In the genomic region with DNA sequence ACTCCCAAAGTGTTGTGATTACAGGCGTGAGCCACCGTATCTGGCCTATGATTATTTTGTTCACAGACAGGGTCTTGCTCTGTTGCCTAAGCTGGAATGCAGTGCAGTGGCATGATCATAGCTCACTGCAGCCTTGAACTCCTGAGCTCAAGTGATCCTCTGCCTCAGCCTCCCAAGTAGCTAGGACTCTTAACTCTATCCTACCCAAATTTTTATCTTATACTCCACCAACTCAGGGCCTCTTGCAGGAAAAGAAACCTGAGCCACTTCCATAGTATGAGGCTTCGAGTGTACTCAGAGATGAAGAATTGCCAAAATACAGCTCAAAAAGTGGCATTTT, we compare ENCODE assay signal across 7 cellular contexts. TPM values are rescaled to one million over a fixed set of nuclear protein-coding genes. Genes with fewer than 3 reads are reported as not detected.
DNase-seq lines count a peak whose midpoint lies in the region; ATAC-seq and FAIRE-seq lines count a peak whose summit lies in the region.

No MANE protein-coding gene starts in this region.

- H3K9me3 Mint-ChIP-seq in activated T-helper 1 cell treated with anti-CD3 and anti-CD28 coated beads, Interleukin-12 subunit alpha, Interleukin-12 subunit beta, Interleukin-2, Interleukin-4 antibody, amounts not matched to agents 30 ng/mL and 10 ng/mL and 1 ng/mL, durations not matched to agents 14 hours and 24 hours and 36 hours, result no peaks in the 10 kb centered on the region
- H3K9me3 Mint-ChIP-seq in stimulated activated memory B cell treated with anti-CD40 and anti-IgM and Interleukin-4, amounts not matched to agents 10 μg/mL and 1 μg/mL and 100 μg/mL, for 72 hours, result no peaks in the 10 kb centered on the region

- peak overlapping the region; percentile 88 for H3K27ac Mint-ChIP-seq in activated T-helper 1 cell treated with anti-CD3 and anti-CD28 coated beads, Interleukin-12 subunit alpha, Interleukin-12 subunit beta, Interleukin-2, Interleukin-4 antibody, amounts not matched to agents 30 ng/mL and 10 ng/mL and 1 ng/mL, durations not matched to agents 14 hours and 24 hours and 36 hours
- peak overlapping the region; percentile 99 for H3K27ac Mint-ChIP-seq in stimulated activated memory B cell treated with anti-CD40 and anti-IgM and Interleukin-4, amounts not matched to agents 10 μg/mL and 1 μg/mL and 100 μg/mL, for 72 hours

- H3K9me3 ChIP-seq in HUES6 (ENCODE audit: control insufficient read depth, insufficient read depth, low read depth, low read length) (no peaks in the 10 kb centered on the region), iPS-15b (ENCODE audit: control insufficient read depth, insufficient read depth, low read length) (no peaks in the 10 kb centered on the region)

- no peak overlapping the region for H3K27ac ChIP-seq in HUES6 (ENCODE audit: low read depth, low read length)

- intact Hi-C loops in activated T-helper 1 cell treated with anti-CD3 and anti-CD28 coated beads, Interleukin-12 subunit alpha, Interleukin-12 subunit beta, Interleukin-2, Interleukin-4 antibody, amounts not matched to agents 30 ng/mL and 10 ng/mL and 1 ng/mL, durations not matched to agents 14 hours and 24 hours and 36 hours (cut with micrococcal nuclease), result loop anchor here (2.0 to 10.0 kb wide), 5 partner anchors 54 to 1055 kb away; partner anchors contain the start of genes ALKBH2, ANAPC7, ANKRD13A and FICD

- ATAC-seq in stimulated activated memory B cell treated with anti-CD40 and anti-IgM and Interleukin-4, amounts not matched to agents 10 μg/mL and 1 μg/mL and 100 μg/mL, for 72 hours, result no peak
- ATAC-seq in HG02981 (IDR thresholded peaks at IDR 0.05; ENCODE audit: unreplicated experiment) (no peak), GM18502 (IDR thresholded peaks at IDR 0.05; ENCODE audit: poor library complexity, unreplicated experiment) (no peak)

- H3K27me3 ChIP-seq in HUES6 (ENCODE audit: control insufficient read depth, insufficient read depth, low read length) (no peaks in the 10 kb centered on the region), iPS-15b (ENCODE audit: control insufficient read depth, insufficient read depth, low read length) (no peaks in the 10 kb centered on the region)

- peaks cover 14% of the 10 kb centered on the region for H3K36me3 Mint-ChIP-seq in activated T-helper 1 cell treated with anti-CD3 and anti-CD28 coated beads, Interleukin-12 subunit alpha, Interleukin-12 subunit beta, Interleukin-2, Interleukin-4 antibody, amounts not matched to agents 30 ng/mL and 10 ng/mL and 1 ng/mL, durations not matched to agents 14 hours and 24 hours and 36 hours (ENCODE audit: low read depth)
- peaks cover 51% of the 10 kb centered on the region for H3K36me3 Mint-ChIP-seq in stimulated activated memory B cell treated with anti-CD40 and anti-IgM and Interleukin-4, amounts not matched to agents 10 μg/mL and 1 μg/mL and 100 μg/mL, for 72 hours

- H3K4me3 Mint-ChIP-seq in activated T-helper 1 cell treated with anti-CD3 and anti-CD28 coated beads, Interleukin-12 subunit alpha, Interleukin-12 subunit beta, Interleukin-2, Interleukin-4 antibody, amounts not matched to agents 30 ng/mL and 10 ng/mL and 1 ng/mL, durations not matched to agents 14 hours and 24 hours and 36 hours, result peak overlapping the region; percentile 91
- H3K4me3 Mint-ChIP-seq in stimulated activated memory B cell treated with anti-CD40 and anti-IgM and Interleukin-4, amounts not matched to agents 10 μg/mL and 1 μg/mL and 100 μg/mL, for 72 hours, result peak overlapping the region; percentile 97

- no peak for DNase-seq in activated T-helper 1 cell treated with anti-CD3 and anti-CD28 coated beads, Interleukin-12 subunit alpha, Interleukin-12 subunit beta, Interleukin-2, Interleukin-4 antibody, amounts not matched to agents 30 ng/mL and 10 ng/mL and 1 ng/mL, durations not matched to agents 14 hours and 24 hours and 36 hours (ENCODE audit: low spot score)
- DNase-seq in urothelium cell line (ENCODE audit: low spot score), result no peak

- H3K36me3 ChIP-seq in HUES6 (ENCODE audit: control insufficient read depth, insufficient read depth, low read length), result peaks cover 62% of the 10 kb centered on the region
- peaks cover under 1% of the 10 kb centered on the region for H3K36me3 ChIP-seq in iPS-15b (ENCODE audit: control insufficient read depth, insufficient read depth, low read length)

- no peaks in the 10 kb centered on the region for H3K27me3 Mint-ChIP-seq in activated T-helper 1 cell treated with anti-CD3 and anti-CD28 coated beads, Interleukin-12 subunit alpha, Interleukin-12 subunit beta, Interleukin-2, Interleukin-4 antibody, amounts not matched to agents 30 ng/mL and 10 ng/mL and 1 ng/mL, durations not matched to agents 14 hours and 24 hours and 36 hours (ENCODE audit: insufficient read depth)
- H3K27me3 Mint-ChIP-seq in stimulated activated memory B cell treated with anti-CD40 and anti-IgM and Interleukin-4, amounts not matched to agents 10 μg/mL and 1 μg/mL and 100 μg/mL, for 72 hours, result no peaks in the 10 kb centered on the region

- H3K4me3 ChIP-seq in HUES6 (ENCODE audit: low read depth, low read length) (peak overlapping the region; percentile 74), iPS-15b (ENCODE audit: low read depth, low read length) (peak overlapping the region; percentile 82)

- H3K9ac ChIP-seq in HUES6 (ENCODE audit: low read length), result no peak overlapping the region
- H3K9ac ChIP-seq in iPS-15b (ENCODE audit: low read depth, low read length), result no peak overlapping the region

- H3K4me1 Mint-ChIP-seq in activated T-helper 1 cell treated with anti-CD3 and anti-CD28 coated beads, Interleukin-12 subunit alpha, Interleukin-12 subunit beta, Interleukin-2, Interleukin-4 antibody, amounts not matched to agents 30 ng/mL and 10 ng/mL and 1 ng/mL, durations not matched to agents 14 hours and 24 hours and 36 hours (ENCODE audit: low read depth), result peaks cover 30% of the 10 kb centered on the region
- peaks cover 32% of the 10 kb centered on the region for H3K4me1 Mint-ChIP-seq in stimulated activated memory B cell treated with anti-CD40 and anti-IgM and Interleukin-4, amounts not matched to agents 10 μg/mL and 1 μg/mL and 100 μg/mL, for 72 hours

- FAIRE-seq in urothelium cell line (lab: Jason Lieb, UNC), result no peak

- H3K4me1 ChIP-seq in HUES6 (ENCODE audit: control insufficient read depth, insufficient read depth, low read length) (peaks cover 3% of the 10 kb centered on the region; the same call in 1 of the 2 replicates), iPS-15b (ENCODE audit: control insufficient read depth, insufficient read depth, low read length) (peaks cover 3% of the 10 kb centered on the region)

RNA-seq across cellular contexts. Expression of gene MMAB, which starts 0.8 kb away (rescaled TPM):
- 41.9 and 42.2 TPM in 2 replicates for total RNA-seq in activated T-helper 1 cell treated with anti-CD3 and anti-CD28 coated beads, Interleukin-12 subunit alpha, Interleukin-12 subunit beta, Interleukin-2, Interleukin-4 antibody, amounts not matched to agents 30 ng/mL and 10 ng/mL and 1 ng/mL, durations not matched to agents 14 hours and 24 hours and 36 hours

RNA-seq across cellular contexts. Expression of gene MVK, which starts 1.1 kb away (rescaled TPM):
- 14.2 and 15.8 TPM in 2 replicates for total RNA-seq in activated T-helper 1 cell treated with anti-CD3 and anti-CD28 coated beads, Interleukin-12 subunit alpha, Interleukin-12 subunit beta, Interleukin-2, Interleukin-4 antibody, amounts not matched to agents 30 ng/mL and 10 ng/mL and 1 ng/mL, durations not matched to agents 14 hours and 24 hours and 36 hours
